In the genomic region with DNA sequence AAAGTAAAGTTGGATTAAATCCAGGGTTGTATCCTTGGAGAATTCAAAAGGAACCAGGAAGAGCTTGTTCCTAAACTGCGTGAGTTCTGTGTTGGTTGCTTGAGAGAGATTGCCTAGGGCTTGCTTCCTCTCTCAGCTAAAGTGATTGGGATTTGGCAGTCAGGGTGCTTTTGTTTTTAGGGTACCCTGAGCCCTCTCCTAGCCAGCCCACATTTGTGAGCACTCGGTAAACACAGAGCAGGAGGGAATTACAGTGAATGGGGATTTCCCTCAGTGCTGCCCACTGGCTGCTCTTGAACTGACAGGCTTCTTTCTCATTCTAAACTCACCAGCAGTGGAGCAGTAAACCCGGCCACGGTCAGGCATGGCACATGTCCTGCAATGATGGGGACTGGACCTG, we compare ENCODE assay signal across 9 cellular contexts.
A peak's percentile ranks its signal among the peaks of the same experiment; 100 is the strongest.
DNase-seq lines count a peak whose midpoint lies in the region; ATAC-seq, FAIRE-seq and TF ChIP-seq lines count a peak whose summit lies in the region.
"Had no signal": no experiment of that assay in that cellular context is flagged by ENCODE, and none has a peak within 500 bp of the region (broad histone marks: within the 10 kb centered on the region; RNA-seq: fewer than 3 reads in every experiment).

No MANE protein-coding gene starts in this region.

- peak; percentile 38 for FAIRE-seq in H54 (lab: Jason Lieb, UNC)

- peak overlapping the region; percentile 12; the same call in 1 of the 2 replicates for H3K27ac Mint-ChIP-seq in WTC11
- H3K27ac Mint-ChIP-seq in immature natural killer cell = no peak overlapping the region

- H3K4me3 Mint-ChIP-seq in WTC11 (no peak overlapping the region), immature natural killer cell (no peak overlapping the region)

- no peaks in the 10 kb centered on the region for H3K27me3 ChIP-seq in foreskin keratinocyte

- DNase-seq in H54 (ENCODE audit: insufficient read length, low spot score) = no peak
- DNase-seq in WTC11 (ENCODE audit: low spot score) = peak; percentile 34
- DNase-seq in foreskin keratinocyte = peak in 1 of 2 donors; percentile 59
- peak; percentile 5 for DNase-seq in pons (ENCODE audit: low spot score)
- DNase-seq in NCI-H1105 treated with DMSO at 0.1 percent for 48 hours (lab: John Stamatoyannopoulos, UW) = no peak
- no peak for DNase-seq in stimulated activated CD8-positive, alpha-beta memory T cell treated with anti-CD3 and anti-CD28 coated beads, Interleukin-4, amount 100 ng/mL, for 48 hours
- DNase-seq in immature natural killer cell = no peak
- DNase-seq in stimulated activated CD4-positive, alpha-beta T cell treated with anti-CD3 and anti-CD28 coated beads, Interleukin-2, amount 100 ng/mL, for 48 hours = no peak
- DNase-seq: NCI-H226 had no signal

- POLR2A ChIA-PET in WTC11 (lab: Charles Lee) = no interaction called here

- TF ChIP-seq POLR2A in H54 (IDR thresholded peaks at IDR 0.05; ENCODE audit: low read depth, low read length) = no peak

- H3K27me3 Mint-ChIP-seq in WTC11 (ENCODE audit: low read depth) (no peaks in the 10 kb centered on the region), immature natural killer cell (ENCODE audit: low read depth in 3 of 3) (peaks cover 0 to 7% (median 3%) of the 10 kb centered on the region in 3 donors)

- H3K36me3 Mint-ChIP-seq in WTC11 = no peaks in the 10 kb centered on the region
- no peaks in the 10 kb centered on the region for H3K36me3 Mint-ChIP-seq in immature natural killer cell

- TF ChIP-seq CTCF in WTC11 (IDR thresholded peaks at IDR 0.05) (no peak), foreskin keratinocyte (conservative IDR thresholded peaks at IDR 0.05) (no peak)

- ATAC-seq in WTC11 (peak; percentile 97), foreskin keratinocyte (peak; percentile 15)

- peaks cover 34% of the 10 kb centered on the region for H3K4me1 ChIP-seq in foreskin keratinocyte

- CTCF ChIA-PET in WTC11 (lab: Charles Lee) = interaction anchor here (0.6 to 1.7 kb wide), 2 partner anchors 13 to 147 kb away, joined by 3 to 4 read pairs; no protein-coding TSS in a partner anchor

- H3K27ac ChIP-seq in foreskin keratinocyte = peak overlapping the region; percentile 93

- no peaks in the 10 kb centered on the region for H3K9me3 Mint-ChIP-seq in WTC11
- H3K9me3 Mint-ChIP-seq in immature natural killer cell = no peaks in the 10 kb centered on the region

- H3K4me1 Mint-ChIP-seq in WTC11 = peaks cover 18% of the 10 kb centered on the region
- no peaks in the 10 kb centered on the region for H3K4me1 Mint-ChIP-seq in immature natural killer cell

TF ChIP-seq in WTC11, 78 proteins besides CTCF, POLR2A, EP300 and RAD21:
- no peak for TF ChIP-seq TCF7 (CRISPR knock-in tag; IDR thresholded peaks at IDR 0.05; ENCODE audit: low read depth)
- TF ChIP-seq, protein P1, sequence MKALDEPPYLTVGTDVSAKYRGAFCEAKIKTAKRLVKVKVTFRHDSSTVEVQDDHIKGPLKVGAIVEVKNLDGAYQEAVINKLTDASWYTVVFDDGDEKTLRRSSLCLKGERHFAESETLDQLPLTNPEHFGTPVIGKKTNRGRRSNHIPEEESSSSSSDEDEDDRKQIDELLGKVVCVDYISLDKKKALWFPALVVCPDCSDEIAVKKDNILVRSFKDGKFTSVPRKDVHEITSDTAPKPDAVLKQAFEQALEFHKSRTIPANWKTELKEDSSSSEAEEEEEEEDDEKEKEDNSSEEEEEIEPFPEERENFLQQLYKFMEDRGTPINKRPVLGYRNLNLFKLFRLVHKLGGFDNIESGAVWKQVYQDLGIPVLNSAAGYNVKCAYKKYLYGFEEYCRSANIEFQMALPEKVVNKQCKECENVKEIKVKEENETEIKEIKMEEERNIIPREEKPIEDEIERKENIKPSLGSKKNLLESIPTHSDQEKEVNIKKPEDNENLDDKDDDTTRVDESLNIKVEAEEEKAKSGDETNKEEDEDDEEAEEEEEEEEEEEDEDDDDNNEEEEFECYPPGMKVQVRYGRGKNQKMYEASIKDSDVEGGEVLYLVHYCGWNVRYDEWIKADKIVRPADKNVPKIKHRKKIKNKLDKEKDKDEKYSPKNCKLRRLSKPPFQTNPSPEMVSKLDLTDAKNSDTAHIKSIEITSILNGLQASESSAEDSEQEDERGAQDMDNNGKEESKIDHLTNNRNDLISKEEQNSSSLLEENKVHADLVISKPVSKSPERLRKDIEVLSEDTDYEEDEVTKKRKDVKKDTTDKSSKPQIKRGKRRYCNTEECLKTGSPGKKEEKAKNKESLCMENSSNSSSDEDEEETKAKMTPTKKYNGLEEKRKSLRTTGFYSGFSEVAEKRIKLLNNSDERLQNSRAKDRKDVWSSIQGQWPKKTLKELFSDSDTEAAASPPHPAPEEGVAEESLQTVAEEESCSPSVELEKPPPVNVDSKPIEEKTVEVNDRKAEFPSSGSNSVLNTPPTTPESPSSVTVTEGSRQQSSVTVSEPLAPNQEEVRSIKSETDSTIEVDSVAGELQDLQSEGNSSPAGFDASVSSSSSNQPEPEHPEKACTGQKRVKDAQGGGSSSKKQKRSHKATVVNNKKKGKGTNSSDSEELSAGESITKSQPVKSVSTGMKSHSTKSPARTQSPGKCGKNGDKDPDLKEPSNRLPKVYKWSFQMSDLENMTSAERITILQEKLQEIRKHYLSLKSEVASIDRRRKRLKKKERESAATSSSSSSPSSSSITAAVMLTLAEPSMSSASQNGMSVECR (CRISPR knock-in tag; IDR thresholded peaks at IDR 0.05; ENCODE audit: borderline replicate concordance) = no peak
- no peak for TF ChIP-seq AFF4 (CRISPR knock-in tag; IDR thresholded peaks at IDR 0.05; ENCODE audit: borderline replicate concordance)
- no peak for TF ChIP-seq MAX (CRISPR knock-in tag; IDR thresholded peaks at IDR 0.05)

Comparison
In these comparisons a context has a peak if more than half of its experiments do, and no peak if none do; other contexts are left out.
1. DNase-seq: peak in WTC11 (single experiment) and pons (single experiment); none in H54 (single experiment), NCI-H1105 treated with DMSO at 0.1 percent for 48 hours (single experiment), stimulated activated CD8-positive, alpha-beta memory T cell treated with anti-CD3 and anti-CD28 coated beads, Interleukin-4, amount 100 ng/mL, for 48 hours (single experiment), immature natural killer cell (0 of 3) and stimulated activated CD4-positive, alpha-beta T cell treated with anti-CD3 and anti-CD28 coated beads, Interleukin-2, amount 100 ng/mL, for 48 hours (0 of 2).